Comparison of ENCODE assay signal across 24 cellular contexts in genomic region chr3:109195812-109196211, GRCh38. TPM values are rescaled to one million over a fixed set of nuclear protein-coding genes. Genes with fewer than 3 reads are reported as not detected.
A peak's percentile ranks its signal among the peaks of the same experiment; 100 is the strongest.
DNase-seq lines count a peak whose midpoint lies in the region; ATAC-seq, FAIRE-seq and TF ChIP-seq lines count a peak whose summit lies in the region.
"Had no signal": no experiment of that assay in that cellular context is flagged by ENCODE, and none has a peak within 500 bp of the region (broad histone marks: within the 10 kb centered on the region; RNA-seq: fewer than 3 reads in every experiment).

No MANE protein-coding gene starts in this region.

- no peak for TF ChIP-seq CTCF in GM23338 (conservative IDR thresholded peaks at IDR 0.05; ENCODE audit: low read depth in 2 of 2)
- TF ChIP-seq CTCF in omental fat pad (IDR thresholded peaks at IDR 0.05): no peak

- H3K79me2 ChIP-seq in GM23338 (replicated peaks; ENCODE audit: insufficient read depth) (no peaks in the 10 kb centered on the region), mesendoderm (ENCODE audit: control insufficient read depth, insufficient read depth, low read length) (no peaks in the 10 kb centered on the region)

- H3K9me3 Mint-ChIP-seq in GM23338: peaks cover 7% of the 10 kb centered on the region; the same call in 2 of the 3 replicates

- no peak for DNase-seq in GM23338 (ENCODE audit: low spot score)
- peak; percentile 55 for DNase-seq in RKO (ENCODE audit: low spot score)
- peak; percentile 45 to 53 for DNase-seq in dermis microvascular lymphatic vessel endothelial cell (ENCODE audit: low read depth in 2 of 2)
- peak; percentile 57 for DNase-seq in mesendoderm
- no peak for DNase-seq in NCI-H446 (lab: John Stamatoyannopoulos, UW)
- no peak for DNase-seq in small intestine
- no peak for DNase-seq in omental fat pad (ENCODE audit: low spot score)
- DNase-seq: activated CD4-positive, alpha-beta T cell treated with anti-CD3 and anti-CD28 coated beads, Interleukin-2, amount 50 U/mL, for 48 hours; activated T-cell treated with anti-CD3 and anti-CD28 coated beads, Interleukin-2, amount 50 U/mL, for 24 hours; AML-193; Caco-2; cerebellar nuclear complex; GF-D8; KG1; lower lobe of right lung; naive B cell; NCI-H2171; NCI-H774; posterior cingulate gyrus had no signal

- no peaks in the 10 kb centered on the region; the same call in 1 of the 2 replicates for H3K4me1 ChIP-seq in GM23338 (ENCODE audit: insufficient read depth)
- H3K4me1 ChIP-seq in mesendoderm (ENCODE audit: control insufficient read depth, low read depth, low read length): no peaks in the 10 kb centered on the region
- H3K4me1 ChIP-seq in small intestine (ENCODE audit: control insufficient read depth in 2 of 2, insufficient read depth in 1 of 2, low read depth in 1 of 2, low read length in 1 of 2): no peaks in the 10 kb centered on the region
- H3K4me1 ChIP-seq: Caco-2, lower lobe of right lung had no signal

- H3K4ac ChIP-seq in mesendoderm (ENCODE audit: low read depth, low read length): no peak overlapping the region

- no peak overlapping the region for H2AK5ac ChIP-seq in mesendoderm (ENCODE audit: low read length)

- H3K36me3 ChIP-seq in GM23338 (ENCODE audit: insufficient read depth) (no peaks in the 10 kb centered on the region), mesendoderm (ENCODE audit: control insufficient read depth, insufficient read depth, low read length) (no peaks in the 10 kb centered on the region), small intestine (ENCODE audit: control insufficient read depth in 2 of 2, insufficient read depth in 2 of 2, low read length in 2 of 2) (no peaks in the 10 kb centered on the region)
- H3K36me3 ChIP-seq: lower lobe of right lung had no signal

- H3F3A ChIP-seq in GM23338 (replicated peaks; ENCODE audit: low read depth): no peaks in the 10 kb centered on the region

- H3K79me1 ChIP-seq in mesendoderm (ENCODE audit: low read length): no peaks in the 10 kb centered on the region

- no peak overlapping the region for H3K23ac ChIP-seq in mesendoderm (ENCODE audit: low read length)

- WGBS in mesendoderm (ENCODE audit: extremely low coverage, insufficient coverage, low lambda C conversion rate): no CpG with 5 or more reads among the region's 1 CpG
- WGBS in small intestine, 3 donors: 31 to 63% (median 60%) methylated on average over 1 of the region's 1 CpG

- no peak overlapping the region for H2BK120ac ChIP-seq in mesendoderm (ENCODE audit: low read depth, low read length)

- no peak overlapping the region for H4K8ac ChIP-seq in mesendoderm (ENCODE audit: low read depth, low read length)

- no peak overlapping the region for H2BK15ac ChIP-seq in mesendoderm (replicated peaks; ENCODE audit: low read depth)

- H3K9me2 ChIP-seq in GM23338 (ENCODE audit: insufficient read depth): peaks cover 11% of the 10 kb centered on the region; the same call in 1 of the 2 replicates

- no peak overlapping the region for H3K4me3 Mint-ChIP-seq in GM23338
- H3K4me3 Mint-ChIP-seq: activated naive CD8-positive, alpha-beta T cell; activated T-cell treated with anti-CD3 and anti-CD28 coated beads, Interleukin-2, amount 50 U/mL, for 24 hours; naive B cell had no signal

- no peak overlapping the region for H3K18ac ChIP-seq in mesendoderm (ENCODE audit: low read length)

- H3K4me3 ChIP-seq in GM23338 (no peak overlapping the region), mesendoderm (ENCODE audit: low read length) (no peak overlapping the region), small intestine (ENCODE audit: low read depth in 1 of 2, low read length in 2 of 2) (no peak overlapping the region)
- H3K4me3 ChIP-seq: lower lobe of right lung had no signal

- H3K27ac Mint-ChIP-seq in GM23338: no peak overlapping the region
- H3K27ac Mint-ChIP-seq: activated naive CD8-positive, alpha-beta T cell; activated T-cell treated with anti-CD3 and anti-CD28 coated beads, Interleukin-2, amount 50 U/mL, for 24 hours; naive B cell had no signal

- no peak for FAIRE-seq in small intestine (lab: Jason Lieb, UNC)
- FAIRE-seq: GM12891 had no signal

- H3K27me3 ChIP-seq in GM23338 (ENCODE audit: insufficient read depth) (no peaks in the 10 kb centered on the region), mesendoderm (ENCODE audit: insufficient read depth, low read length, poor library complexity) (no peaks in the 10 kb centered on the region), small intestine (ENCODE audit: control insufficient read depth in 2 of 2, insufficient read depth in 2 of 2, low read length in 2 of 2) (no peaks in the 10 kb centered on the region)

- H2AFZ ChIP-seq in GM23338: 0 out of 2 replicates have a peak overlapping the region, but pooled peaks have one; percentile 12

- peaks cover 7% of the 10 kb centered on the region; the same call in 2 of the 3 replicates for H3K36me3 Mint-ChIP-seq in GM23338 (ENCODE audit: low read depth)
- H3K36me3 Mint-ChIP-seq: naive B cell had no signal

- no peak overlapping the region for H3K27ac ChIP-seq in GM23338 (ENCODE audit: low read depth)
- no peak overlapping the region for H3K27ac ChIP-seq in mesendoderm (ENCODE audit: low read depth, low read length)
- no peak overlapping the region for H3K27ac ChIP-seq in small intestine (ENCODE audit: low read depth in 1 of 2, low read length in 1 of 2)
- H3K27ac ChIP-seq: HL-60, lower lobe of right lung had no signal

- ATAC-seq in GM23338 (no peak), HG03039 (IDR thresholded peaks at IDR 0.05; ENCODE audit: unreplicated experiment) (no peak), omental fat pad (ENCODE audit: low FRiP score) (no peak)
- ATAC-seq: lower lobe of right lung had no signal

- no peak overlapping the region for H3K56ac ChIP-seq in mesendoderm (ENCODE audit: low read length)

- H3K4me1 Mint-ChIP-seq in GM23338: peaks cover 5% of the 10 kb centered on the region
- H3K4me1 Mint-ChIP-seq: naive B cell had no signal

- H2BK5ac ChIP-seq in mesendoderm (ENCODE audit: low read length): no peak overlapping the region

- no peak overlapping the region for H4K5ac ChIP-seq in mesendoderm (ENCODE audit: low read length)

- H4K20me1 ChIP-seq in GM23338 (replicated peaks; ENCODE audit: insufficient read depth): no peaks in the 10 kb centered on the region

- no peaks in the 10 kb centered on the region for H3K9me3 ChIP-seq in small intestine (ENCODE audit: control insufficient read depth, low read depth)
- H3K9me3 ChIP-seq: Caco-2 had no signal

- no peak overlapping the region for H3K9ac ChIP-seq in mesendoderm (ENCODE audit: low read length)

- H3K4me2 ChIP-seq in GM23338 (no peak overlapping the region), mesendoderm (ENCODE audit: low read length) (no peak overlapping the region)

- H3K27me3 Mint-ChIP-seq in GM23338 (ENCODE audit: insufficient read depth, low read depth, poor library complexity): peaks cover 2% of the 10 kb centered on the region
- H3K27me3 Mint-ChIP-seq: activated T-cell treated with anti-CD3 and anti-CD28 coated beads, Interleukin-2, amount 50 U/mL, for 24 hours; naive B cell had no signal

TF ChIP-seq in GM23338, 12 proteins besides CTCF, POLR2A, EP300 and RAD21:
- TF ChIP-seq EZH2phosphoT487 (IDR thresholded peaks at IDR 0.05; ENCODE audit: unreplicated experiment) (no peak), POLR2AphosphoS5 (IDR thresholded peaks at IDR 0.05; ENCODE audit: low read depth) (no peak), ZNF331 (CRISPR knock-in tag; IDR thresholded peaks at IDR 0.05; ENCODE audit: low read depth) (no peak), STAT1 (IDR thresholded peaks at IDR 0.05; ENCODE audit: unreplicated experiment) (no peak), NANOG (IDR thresholded peaks at IDR 0.05; ENCODE audit: borderline replicate concordance) (no peak), ETS1 (IDR thresholded peaks at IDR 0.05) (no peak)

RNA-seq across cellular contexts. Expression of gene C3orf85, which starts 59.3 kb away (rescaled TPM):
- not detected in 2 replicates for total RNA-seq in GM23338 (2014; rRNA removed; shearing (Covaris generic))
- polyA plus RNA-seq in GM23338 (2016; fragmentation: Nextera tagmentation; extraction: Ambion mirVana) (not detected in 2 replicates), small intestine (100 to 1,000 TPM in 2 of 3 donors, 10 to 100 TPM in 1; 10.3 to 131 (median 121) TPM)
- total RNA-seq in dermis microvascular lymphatic vessel endothelial cell (not detected in 2 replicates), omental fat pad (not detected)
- polyA plus RNA-seq in mesendoderm (2013, experiment 1 of 2): not detected
- polyA plus RNA-seq in mesendoderm (2013, experiment 2 of 2): not detected
- total RNA-seq: lower lobe of right lung, skeletal muscle tissue had no signal

Comparison
In these comparisons a context has a peak if more than half of its experiments do, and no peak if none do; other contexts are left out.
1. DNase-seq: peak in RKO (single experiment), dermis microvascular lymphatic vessel endothelial cell (2 of 2) and mesendoderm (single experiment); none in GM23338 (single experiment), NCI-H446 (0 of 2), small intestine (single experiment) and omental fat pad (single experiment).